Comparison of ENCODE assay signal across 1 cellular context in genomic region chr1:147109041-147109440, GRCh38.
TF ChIP-seq lines count a peak whose summit lies in the region.

No MANE protein-coding gene starts in this region.

TF ChIP-seq in GM23338, 12 proteins besides CTCF, POLR2A, EP300 and RAD21 (continued from another document):
- TF ChIP-seq, protein P1, sequence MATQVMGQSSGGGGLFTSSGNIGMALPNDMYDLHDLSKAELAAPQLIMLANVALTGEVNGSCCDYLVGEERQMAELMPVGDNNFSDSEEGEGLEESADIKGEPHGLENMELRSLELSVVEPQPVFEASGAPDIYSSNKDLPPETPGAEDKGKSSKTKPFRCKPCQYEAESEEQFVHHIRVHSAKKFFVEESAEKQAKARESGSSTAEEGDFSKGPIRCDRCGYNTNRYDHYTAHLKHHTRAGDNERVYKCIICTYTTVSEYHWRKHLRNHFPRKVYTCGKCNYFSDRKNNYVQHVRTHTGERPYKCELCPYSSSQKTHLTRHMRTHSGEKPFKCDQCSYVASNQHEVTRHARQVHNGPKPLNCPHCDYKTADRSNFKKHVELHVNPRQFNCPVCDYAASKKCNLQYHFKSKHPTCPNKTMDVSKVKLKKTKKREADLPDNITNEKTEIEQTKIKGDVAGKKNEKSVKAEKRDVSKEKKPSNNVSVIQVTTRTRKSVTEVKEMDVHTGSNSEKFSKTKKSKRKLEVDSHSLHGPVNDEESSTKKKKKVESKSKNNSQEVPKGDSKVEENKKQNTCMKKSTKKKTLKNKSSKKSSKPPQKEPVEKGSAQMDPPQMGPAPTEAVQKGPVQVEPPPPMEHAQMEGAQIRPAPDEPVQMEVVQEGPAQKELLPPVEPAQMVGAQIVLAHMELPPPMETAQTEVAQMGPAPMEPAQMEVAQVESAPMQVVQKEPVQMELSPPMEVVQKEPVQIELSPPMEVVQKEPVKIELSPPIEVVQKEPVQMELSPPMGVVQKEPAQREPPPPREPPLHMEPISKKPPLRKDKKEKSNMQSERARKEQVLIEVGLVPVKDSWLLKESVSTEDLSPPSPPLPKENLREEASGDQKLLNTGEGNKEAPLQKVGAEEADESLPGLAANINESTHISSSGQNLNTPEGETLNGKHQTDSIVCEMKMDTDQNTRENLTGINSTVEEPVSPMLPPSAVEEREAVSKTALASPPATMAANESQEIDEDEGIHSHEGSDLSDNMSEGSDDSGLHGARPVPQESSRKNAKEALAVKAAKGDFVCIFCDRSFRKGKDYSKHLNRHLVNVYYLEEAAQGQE (IDR thresholded peaks at IDR 0.05; ENCODE audit: unreplicated experiment) = no peak
